9 cellular contexts compared by ENCODE assay signal in the genomic region with DNA sequence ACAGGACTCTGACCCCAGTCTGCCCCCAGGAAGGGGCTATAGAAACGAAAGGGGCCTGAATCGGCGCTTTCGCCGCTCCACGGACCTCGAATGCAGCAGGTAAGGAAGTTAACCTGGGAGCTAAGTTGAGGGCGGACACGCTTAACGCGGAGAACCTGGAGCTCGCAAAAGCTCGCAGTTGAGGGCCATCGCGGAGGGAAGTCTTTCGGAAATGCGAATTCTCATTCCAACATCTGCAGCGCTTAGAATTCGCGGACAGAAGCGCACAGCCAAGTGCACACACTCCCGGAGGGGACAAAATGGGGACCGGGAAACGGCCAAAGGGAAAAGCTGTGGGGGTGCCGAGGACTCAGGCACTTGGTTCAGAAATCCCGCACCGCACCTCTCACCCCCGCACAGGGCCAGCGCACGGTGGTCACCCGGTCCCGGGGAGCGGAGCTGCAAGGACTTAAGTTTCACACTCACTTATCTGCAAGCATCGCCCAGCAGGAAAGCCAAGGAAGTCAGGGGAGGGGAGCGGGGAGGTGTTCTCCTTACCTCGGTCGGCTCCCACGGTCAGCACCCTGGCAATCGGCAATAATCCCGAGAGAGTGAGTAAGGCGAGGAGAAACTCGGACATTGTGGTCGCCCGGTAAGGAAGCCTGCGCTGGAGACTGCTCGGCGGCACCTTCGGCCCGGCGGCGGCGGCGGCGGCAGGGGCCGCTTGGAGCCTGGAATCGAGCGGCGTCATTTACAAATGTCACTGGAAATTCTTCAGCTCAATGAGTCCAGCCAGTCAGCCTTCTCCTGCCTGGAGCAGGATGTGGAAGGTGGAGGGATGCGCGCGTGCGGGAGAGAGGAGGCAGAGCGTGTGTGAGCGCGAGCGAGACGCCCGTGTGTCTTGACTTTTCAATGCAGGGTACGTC. TPM values are rescaled to one million over a fixed set of nuclear protein-coding genes. Genes with fewer than 3 reads are reported as not detected.
DNase-seq lines count a peak whose midpoint lies in the region; ATAC-seq and TF ChIP-seq lines count a peak whose summit lies in the region.
"Had no signal": no experiment of that assay in that cellular context is flagged by ENCODE, and none has a peak within 500 bp of the region (broad histone marks: within the 10 kb centered on the region; RNA-seq: fewer than 3 reads in every experiment).

No MANE protein-coding gene starts in this region.

- H3K9me3 Mint-ChIP-seq in activated naive CD4-positive, alpha-beta T cell treated with anti-CD3 and anti-CD28 coated beads, Interleukin-2, amount 10 ng/mL, durations not matched to agents 7 days and 5 days, result no peaks in the 10 kb centered on the region
- H3K9me3 Mint-ChIP-seq in activated naive CD4-positive, alpha-beta T cell treated with anti-CD3 and anti-CD28 coated beads, Interleukin-2, amount 50 U/mL, for 72 hours, result peaks cover 5 to 9% of the 10 kb centered on the region in 2 donors
- H3K9me3 Mint-ChIP-seq in activated CD8-positive, alpha-beta T cell treated with anti-CD3 and anti-CD28 coated beads, Interleukin-2, amount 10 ng/mL, durations not matched to agents 7 days and 5 days (ENCODE audit: insufficient read depth), result no peaks in the 10 kb centered on the region
- H3K9me3 Mint-ChIP-seq in neural progenitor cell, result no peaks in the 10 kb centered on the region

- no peaks in the 10 kb centered on the region for H3K79me2 ChIP-seq in neural progenitor cell (ENCODE audit: low read depth)

- peak overlapping the region; percentile 95 for H3K4me2 ChIP-seq in neural progenitor cell

- WGBS in HUES64, result under 1% methylated on average over 69 of the region's 69 CpGs

- peak overlapping the region; percentile 49 for H3K27ac Mint-ChIP-seq in activated naive CD4-positive, alpha-beta T cell treated with anti-CD3 and anti-CD28 coated beads, Interleukin-2, amount 10 ng/mL, durations not matched to agents 7 days and 5 days
- H3K27ac Mint-ChIP-seq in activated naive CD4-positive, alpha-beta T cell treated with anti-CD3 and anti-CD28 coated beads, Interleukin-2, amount 50 U/mL, for 72 hours, result no peak overlapping the region
- no peak overlapping the region for H3K27ac Mint-ChIP-seq in activated CD8-positive, alpha-beta T cell treated with anti-CD3 and anti-CD28 coated beads, Interleukin-2, amount 10 ng/mL, durations not matched to agents 7 days and 5 days
- H3K27ac Mint-ChIP-seq in neural progenitor cell, result peak overlapping the region; percentile 70

- CTCF ChIA-PET in activated naive CD4-positive, alpha-beta T cell treated with anti-CD3 and anti-CD28 coated beads, Interleukin-2, amount 10 ng/mL, durations not matched to agents 7 days and 5 days (lab: Charles Lee), result no interaction called here
- CTCF ChIA-PET in activated CD8-positive, alpha-beta T cell treated with anti-CD3 and anti-CD28 coated beads, Interleukin-2, amount 10 ng/mL, durations not matched to agents 7 days and 5 days (lab: Charles Lee), result interaction anchor here (1.0 to 1.1 kb wide), 2 partner anchors 9 to 10 kb away, joined by 4 read pairs; no protein-coding TSS in a partner anchor

- H3K27me3 ChIP-seq in HUES64 (ENCODE audit: insufficient read depth, low read length) (peaks cover 57% of the 10 kb centered on the region), neural progenitor cell (peaks cover 77% of the 10 kb centered on the region)

- no peak for ATAC-seq in activated naive CD4-positive, alpha-beta T cell treated with anti-CD3 and anti-CD28 coated beads, Interleukin-2, amount 50 U/mL, for 72 hours
- ATAC-seq in activated CD8-positive, alpha-beta T cell treated with anti-CD3 and anti-CD28 coated beads, Interleukin-2, amount 10 ng/mL, durations not matched to agents 7 days and 5 days, result no peak
- ATAC-seq in GM21619 (IDR thresholded peaks at IDR 0.05; ENCODE audit: unreplicated experiment), result no peak

- H3K36me3 Mint-ChIP-seq in activated naive CD4-positive, alpha-beta T cell treated with anti-CD3 and anti-CD28 coated beads, Interleukin-2, amount 10 ng/mL, durations not matched to agents 7 days and 5 days, result no peaks in the 10 kb centered on the region
- peaks cover 8 to 18% of the 10 kb centered on the region in 2 donors for H3K36me3 Mint-ChIP-seq in activated naive CD4-positive, alpha-beta T cell treated with anti-CD3 and anti-CD28 coated beads, Interleukin-2, amount 50 U/mL, for 72 hours
- H3K36me3 Mint-ChIP-seq in activated CD8-positive, alpha-beta T cell treated with anti-CD3 and anti-CD28 coated beads, Interleukin-2, amount 10 ng/mL, durations not matched to agents 7 days and 5 days (ENCODE audit: low read depth), result no peaks in the 10 kb centered on the region
- no peaks in the 10 kb centered on the region for H3K36me3 Mint-ChIP-seq in neural progenitor cell

- peaks cover 8% of the 10 kb centered on the region for H3K4me1 ChIP-seq in HUES64 (ENCODE audit: insufficient read depth, low read length)
- H3K4me1 ChIP-seq in neural progenitor cell, result peaks cover 9% of the 10 kb centered on the region

- peaks cover 11% of the 10 kb centered on the region for H3K4me1 Mint-ChIP-seq in activated naive CD4-positive, alpha-beta T cell treated with anti-CD3 and anti-CD28 coated beads, Interleukin-2, amount 10 ng/mL, durations not matched to agents 7 days and 5 days
- peaks cover 3% of the 10 kb centered on the region for H3K4me1 Mint-ChIP-seq in activated CD8-positive, alpha-beta T cell treated with anti-CD3 and anti-CD28 coated beads, Interleukin-2, amount 10 ng/mL, durations not matched to agents 7 days and 5 days (ENCODE audit: low read depth)
- H3K4me1 Mint-ChIP-seq in neural progenitor cell, result peaks cover 11% of the 10 kb centered on the region

- H3K27ac ChIP-seq in HUES64 (ENCODE audit: low read depth, low read length) (no peak overlapping the region), neural progenitor cell (no peak overlapping the region)
- H3K27ac ChIP-seq: neutrophil had no signal

- peak overlapping the region; percentile 92 for H2AFZ ChIP-seq in neural progenitor cell (replicated peaks)

- H4K20me1 ChIP-seq in neural progenitor cell (ENCODE audit: low read depth), result peaks cover 4% of the 10 kb centered on the region

- DNase-seq in activated naive CD4-positive, alpha-beta T cell treated with anti-CD3 and anti-CD28 coated beads, Interleukin-2, amount 10 ng/mL, durations not matched to agents 7 days and 5 days, result peak; percentile 22
- no peak for DNase-seq in activated naive CD4-positive, alpha-beta T cell treated with anti-CD3 and anti-CD28 coated beads, Interleukin-2, amount 50 U/mL, for 72 hours (ENCODE audit: low spot score in 2 of 2)
- peak; percentile 20 for DNase-seq in activated CD8-positive, alpha-beta T cell treated with anti-CD3 and anti-CD28 coated beads, Interleukin-2, amount 10 ng/mL, durations not matched to agents 7 days and 5 days
- peak; percentile 3 for DNase-seq in germinal center (ENCODE audit: low spot score)
- DNase-seq in neural progenitor cell (ENCODE audit: low spot score), result peak; percentile 76
- no peak for DNase-seq in NCI-H1930 (lab: John Stamatoyannopoulos, UW)

- H3K4me3 Mint-ChIP-seq in activated naive CD4-positive, alpha-beta T cell treated with anti-CD3 and anti-CD28 coated beads, Interleukin-2, amount 10 ng/mL, durations not matched to agents 7 days and 5 days, result no peak overlapping the region
- peak overlapping the region; percentile 48 for H3K4me3 Mint-ChIP-seq in activated CD8-positive, alpha-beta T cell treated with anti-CD3 and anti-CD28 coated beads, Interleukin-2, amount 10 ng/mL, durations not matched to agents 7 days and 5 days
- H3K4me3 Mint-ChIP-seq in neural progenitor cell, result peak overlapping the region; percentile 92

- no peaks in the 10 kb centered on the region for H3K9me3 ChIP-seq in HUES64 (ENCODE audit: insufficient read depth, low read depth, low read length)
- no peaks in the 10 kb centered on the region for H3K9me3 ChIP-seq in neural progenitor cell (ENCODE audit: low read depth)
- H3K9me3 ChIP-seq: neutrophil had no signal

- no peak for TF ChIP-seq CTCF in neural progenitor cell (IDR thresholded peaks at IDR 0.05)

- H3K9ac ChIP-seq in HUES64 (ENCODE audit: low read depth, low read length) (peak overlapping the region; percentile 35), neural progenitor cell (no peak overlapping the region)

- peaks cover 11% of the 10 kb centered on the region for H3F3A ChIP-seq in neural progenitor cell (ENCODE audit: low read depth)

- H3K27me3 Mint-ChIP-seq in activated naive CD4-positive, alpha-beta T cell treated with anti-CD3 and anti-CD28 coated beads, Interleukin-2, amount 10 ng/mL, durations not matched to agents 7 days and 5 days, result peaks cover 21% of the 10 kb centered on the region
- peaks cover 25% of the 10 kb centered on the region for H3K27me3 Mint-ChIP-seq in activated CD8-positive, alpha-beta T cell treated with anti-CD3 and anti-CD28 coated beads, Interleukin-2, amount 10 ng/mL, durations not matched to agents 7 days and 5 days (ENCODE audit: low read depth)
- peaks cover 14% of the 10 kb centered on the region for H3K27me3 Mint-ChIP-seq in neural progenitor cell (ENCODE audit: insufficient read depth, low read depth)

- POLR2A ChIA-PET in activated CD8-positive, alpha-beta T cell treated with anti-CD3 and anti-CD28 coated beads, Interleukin-2, amount 10 ng/mL, durations not matched to agents 7 days and 5 days (lab: Charles Lee), result no interaction called here

- H3K4me3 ChIP-seq in HUES64 (ENCODE audit: low read length) (peak overlapping the region; percentile 72), neural progenitor cell (peak overlapping the region; percentile 57)

- no peaks in the 10 kb centered on the region for H3K36me3 ChIP-seq in HUES64 (ENCODE audit: insufficient read depth, low read length)
- H3K36me3 ChIP-seq in neural progenitor cell, result no peaks in the 10 kb centered on the region
- H3K36me3 ChIP-seq: neutrophil had no signal

RNA-seq across cellular contexts. Expression of a gene that starts 0.5 kb away (rescaled TPM):
- not detected for total RNA-seq in activated naive CD4-positive, alpha-beta T cell treated with anti-CD3 and anti-CD28 coated beads, Interleukin-2, amount 50 U/mL, for 72 hours
- 0.10 TPM for polyA plus RNA-seq in HUES64 (2013, experiment 1 of 2)
- polyA plus RNA-seq in HUES64 (2013, experiment 2 of 2), result 0.06 TPM
- total RNA-seq in activated CD8-positive, alpha-beta T cell treated with anti-CD3 and anti-CD28 coated beads, Interleukin-2, amount 10 ng/mL, durations not matched to agents 7 days and 5 days, result not detected
- 0.09 TPM in 1 of 2 replicates, not detected in the other for total RNA-seq in neural progenitor cell (ENCODE audit: low replicate concordance)

Comparison
In these comparisons a context has a peak if more than half of its experiments do, and no peak if none do; other contexts are left out.
1. DNase-seq: peak in activated naive CD4-positive, alpha-beta T cell treated with anti-CD3 and anti-CD28 coated beads, Interleukin-2, amount 10 ng/mL, durations not matched to agents 7 days and 5 days (single experiment), activated CD8-positive, alpha-beta T cell treated with anti-CD3 and anti-CD28 coated beads, Interleukin-2, amount 10 ng/mL, durations not matched to agents 7 days and 5 days (single experiment), germinal center (single experiment) and neural progenitor cell (single experiment); none in activated naive CD4-positive, alpha-beta T cell treated with anti-CD3 and anti-CD28 coated beads, Interleukin-2, amount 50 U/mL, for 72 hours (0 of 2) and NCI-H1930 (0 of 2).
2. H3K27ac Mint-ChIP-seq: peak in activated naive CD4-positive, alpha-beta T cell treated with anti-CD3 and anti-CD28 coated beads, Interleukin-2, amount 10 ng/mL, durations not matched to agents 7 days and 5 days (single experiment) and neural progenitor cell (single experiment); none in activated naive CD4-positive, alpha-beta T cell treated with anti-CD3 and anti-CD28 coated beads, Interleukin-2, amount 50 U/mL, for 72 hours (0 of 2) and activated CD8-positive, alpha-beta T cell treated with anti-CD3 and anti-CD28 coated beads, Interleukin-2, amount 10 ng/mL, durations not matched to agents 7 days and 5 days (single experiment).